3 cellular contexts compared by ENCODE assay signal in the genomic region with DNA sequence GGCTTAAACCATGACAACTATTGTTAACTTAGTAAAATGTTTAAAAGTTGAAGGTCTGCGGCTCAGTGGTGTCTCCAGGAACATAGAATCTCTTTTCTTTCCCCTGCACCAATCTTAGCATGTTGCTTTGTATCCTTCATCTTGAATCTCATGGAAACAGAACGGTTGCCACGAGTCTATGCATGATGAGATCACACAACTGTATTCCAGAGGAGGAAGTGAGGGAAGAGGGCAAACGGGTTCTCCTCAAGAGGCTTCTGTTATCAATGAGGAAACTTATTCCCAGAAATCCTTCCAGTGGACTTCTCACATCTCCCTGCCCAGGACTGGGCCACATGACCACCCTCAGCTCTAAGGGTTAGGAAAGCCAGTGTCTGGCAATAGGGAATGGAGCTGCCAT.
TF ChIP-seq lines count a peak whose summit lies in the region.

No MANE protein-coding gene starts in this region.

TF ChIP-seq in GM23338, 12 proteins besides CTCF, POLR2A, EP300 and RAD21:
- no peak for TF ChIP-seq NANOG (IDR thresholded peaks at IDR 0.05; ENCODE audit: borderline replicate concordance)
TF ChIP-seq in GM23338: peak in this region for 0.

TF ChIP-seq in K562, 482 proteins besides CTCF, POLR2A, EP300 and RAD21 (continues in another document):
- TF ChIP-seq, protein P1, sequence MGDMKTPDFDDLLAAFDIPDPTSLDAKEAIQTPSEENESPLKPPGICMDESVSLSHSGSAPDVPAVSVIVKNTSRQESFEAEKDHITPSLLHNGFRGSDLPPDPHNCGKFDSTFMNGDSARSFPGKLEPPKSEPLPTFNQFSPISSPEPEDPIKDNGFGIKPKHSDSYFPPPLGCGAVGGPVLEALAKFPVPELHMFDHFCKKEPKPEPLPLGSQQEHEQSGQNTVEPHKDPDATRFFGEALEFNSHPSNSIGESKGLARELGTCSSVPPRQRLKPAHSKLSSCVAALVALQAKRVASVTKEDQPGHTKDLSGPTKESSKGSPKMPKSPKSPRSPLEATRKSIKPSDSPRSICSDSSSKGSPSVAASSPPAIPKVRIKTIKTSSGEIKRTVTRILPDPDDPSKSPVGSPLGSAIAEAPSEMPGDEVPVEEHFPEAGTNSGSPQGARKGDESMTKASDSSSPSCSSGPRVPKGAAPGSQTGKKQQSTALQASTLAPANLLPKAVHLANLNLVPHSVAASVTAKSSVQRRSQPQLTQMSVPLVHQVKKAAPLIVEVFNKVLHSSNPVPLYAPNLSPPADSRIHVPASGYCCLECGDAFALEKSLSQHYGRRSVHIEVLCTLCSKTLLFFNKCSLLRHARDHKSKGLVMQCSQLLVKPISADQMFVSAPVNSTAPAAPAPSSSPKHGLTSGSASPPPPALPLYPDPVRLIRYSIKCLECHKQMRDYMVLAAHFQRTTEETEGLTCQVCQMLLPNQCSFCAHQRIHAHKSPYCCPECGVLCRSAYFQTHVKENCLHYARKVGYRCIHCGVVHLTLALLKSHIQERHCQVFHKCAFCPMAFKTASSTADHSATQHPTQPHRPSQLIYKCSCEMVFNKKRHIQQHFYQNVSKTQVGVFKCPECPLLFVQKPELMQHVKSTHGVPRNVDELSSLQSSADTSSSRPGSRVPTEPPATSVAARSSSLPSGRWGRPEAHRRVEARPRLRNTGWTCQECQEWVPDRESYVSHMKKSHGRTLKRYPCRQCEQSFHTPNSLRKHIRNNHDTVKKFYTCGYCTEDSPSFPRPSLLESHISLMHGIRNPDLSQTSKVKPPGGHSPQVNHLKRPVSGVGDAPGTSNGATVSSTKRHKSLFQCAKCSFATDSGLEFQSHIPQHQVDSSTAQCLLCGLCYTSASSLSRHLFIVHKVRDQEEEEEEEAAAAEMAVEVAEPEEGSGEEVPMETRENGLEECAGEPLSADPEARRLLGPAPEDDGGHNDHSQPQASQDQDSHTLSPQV (IDR thresholded peaks at IDR 0.05), result 0 out of 2 replicates have a peak, but pooled peaks have one; percentile 20
- no peak for TF ChIP-seq BHLHE40 (IDR thresholded peaks at IDR 0.05; ENCODE audit: low read length)
- peak; percentile 40; the same call in 1 of the 2 replicates for TF ChIP-seq L3MBTL2 (IDR thresholded peaks at IDR 0.05)
- 0 out of 2 replicates have a peak, but pooled peaks have one; percentile 19 for TF ChIP-seq SMAD4 (CRISPR knock-in tag; conservative IDR thresholded peaks at IDR 0.05)
- TF ChIP-seq ZNF75A (CRISPR knock-in tag; IDR thresholded peaks at IDR 0.05), result no peak
- TF ChIP-seq, protein P2, sequence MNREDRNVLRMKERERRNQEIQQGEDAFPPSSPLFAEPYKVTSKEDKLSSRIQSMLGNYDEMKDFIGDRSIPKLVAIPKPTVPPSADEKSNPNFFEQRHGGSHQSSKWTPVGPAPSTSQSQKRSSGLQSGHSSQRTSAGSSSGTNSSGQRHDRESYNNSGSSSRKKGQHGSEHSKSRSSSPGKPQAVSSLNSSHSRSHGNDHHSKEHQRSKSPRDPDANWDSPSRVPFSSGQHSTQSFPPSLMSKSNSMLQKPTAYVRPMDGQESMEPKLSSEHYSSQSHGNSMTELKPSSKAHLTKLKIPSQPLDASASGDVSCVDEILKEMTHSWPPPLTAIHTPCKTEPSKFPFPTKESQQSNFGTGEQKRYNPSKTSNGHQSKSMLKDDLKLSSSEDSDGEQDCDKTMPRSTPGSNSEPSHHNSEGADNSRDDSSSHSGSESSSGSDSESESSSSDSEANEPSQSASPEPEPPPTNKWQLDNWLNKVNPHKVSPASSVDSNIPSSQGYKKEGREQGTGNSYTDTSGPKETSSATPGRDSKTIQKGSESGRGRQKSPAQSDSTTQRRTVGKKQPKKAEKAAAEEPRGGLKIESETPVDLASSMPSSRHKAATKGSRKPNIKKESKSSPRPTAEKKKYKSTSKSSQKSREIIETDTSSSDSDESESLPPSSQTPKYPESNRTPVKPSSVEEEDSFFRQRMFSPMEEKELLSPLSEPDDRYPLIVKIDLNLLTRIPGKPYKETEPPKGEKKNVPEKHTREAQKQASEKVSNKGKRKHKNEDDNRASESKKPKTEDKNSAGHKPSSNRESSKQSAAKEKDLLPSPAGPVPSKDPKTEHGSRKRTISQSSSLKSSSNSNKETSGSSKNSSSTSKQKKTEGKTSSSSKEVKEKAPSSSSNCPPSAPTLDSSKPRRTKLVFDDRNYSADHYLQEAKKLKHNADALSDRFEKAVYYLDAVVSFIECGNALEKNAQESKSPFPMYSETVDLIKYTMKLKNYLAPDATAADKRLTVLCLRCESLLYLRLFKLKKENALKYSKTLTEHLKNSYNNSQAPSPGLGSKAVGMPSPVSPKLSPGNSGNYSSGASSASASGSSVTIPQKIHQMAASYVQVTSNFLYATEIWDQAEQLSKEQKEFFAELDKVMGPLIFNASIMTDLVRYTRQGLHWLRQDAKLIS (CRISPR knock-in tag; IDR thresholded peaks at IDR 0.05), result no peak
- 0 out of 2 replicates have a peak, but pooled peaks have one; percentile 23 for TF ChIP-seq ZNF668 (CRISPR knock-in tag; IDR thresholded peaks at IDR 0.05)
- no peak for TF ChIP-seq ATF1 (CRISPR knock-in tag; IDR thresholded peaks at IDR 0.05)
- 0 out of 2 replicates have a peak, but pooled peaks have one; percentile 13 for TF ChIP-seq ATF1 (tag; IDR thresholded peaks at IDR 0.05)
- TF ChIP-seq, protein P3, sequence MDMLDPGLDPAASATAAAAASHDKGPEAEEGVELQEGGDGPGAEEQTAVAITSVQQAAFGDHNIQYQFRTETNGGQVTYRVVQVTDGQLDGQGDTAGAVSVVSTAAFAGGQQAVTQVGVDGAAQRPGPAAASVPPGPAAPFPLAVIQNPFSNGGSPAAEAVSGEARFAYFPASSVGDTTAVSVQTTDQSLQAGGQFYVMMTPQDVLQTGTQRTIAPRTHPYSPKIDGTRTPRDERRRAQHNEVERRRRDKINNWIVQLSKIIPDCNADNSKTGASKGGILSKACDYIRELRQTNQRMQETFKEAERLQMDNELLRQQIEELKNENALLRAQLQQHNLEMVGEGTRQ (CRISPR knock-in tag; IDR thresholded peaks at IDR 0.05), result peak; percentile 5; the same call in 1 of the 2 replicates
- no peak for TF ChIP-seq MYNN (IDR thresholded peaks at IDR 0.05)
- no peak for TF ChIP-seq MYNN (CRISPR knock-in tag; IDR thresholded peaks at IDR 0.05)

TF ChIP-seq in neural cell, 6 proteins besides CTCF, POLR2A, EP300 and RAD21:
- TF ChIP-seq TAF1 (IDR thresholded peaks at IDR 0.05; ENCODE audit: low read depth) (no peak), MXI1 (conservative IDR thresholded peaks at IDR 0.05; ENCODE audit: poor library complexity, severe bottlenecking) (no peak), REST (IDR thresholded peaks at IDR 0.05; ENCODE audit: borderline replicate concordance) (no peak), SMC3 (conservative IDR thresholded peaks at IDR 0.05; ENCODE audit: poor library complexity) (no peak), EZH2 (IDR thresholded peaks at IDR 0.05; ENCODE audit: borderline replicate concordance, insufficient read depth, low read length, poor library complexity, severe bottlenecking) (no peak), POLR2AphosphoS5 (IDR thresholded peaks at IDR 0.05) (no peak)
